ENCODE assay signal across 2 cellular contexts in genomic region chr6:152328200-152328599, GRCh38.
DNase-seq lines count a peak whose midpoint lies in the region; ATAC-seq, FAIRE-seq and TF ChIP-seq lines count a peak whose summit lies in the region.
"Not testable (repeated sequence)": the region's sequence is repeated elsewhere in the genome, so short reads cannot be mapped to it uniquely, and the experiment has no call there.

No MANE protein-coding gene starts in this region.

- H3K27ac ChIP-seq in A549; HEK293 (ENCODE audit: extremely low read depth, low read depth, low read length): not testable (repeated sequence)

- H3K4me2 ChIP-seq in A549: not testable (repeated sequence)

- FAIRE-seq in A549 (lab: Jason Lieb, UNC): not testable (repeated sequence)

- ATAC-seq in A549: not testable (repeated sequence)

- not testable (repeated sequence) for H3K4me1 ChIP-seq in A549; HEK293 (ENCODE audit: control insufficient read depth, insufficient read depth, low read length)

- POLR2A ChIA-PET in A549 (lab: Yijun Ruan, JAX); HEK293 (lab: Yijun Ruan, JAX): not testable (repeated sequence)

- 84% methylated on average over 3 of the region's 3 CpGs for WGBS in A549 (ENCODE audit: missing lambda C conversion rate)

- not testable (repeated sequence) for DNase-seq in A549 (ENCODE audit: low read depth in 1 of 2, low spot score in 1 of 2)

- H3K9me3 ChIP-seq in A549; HEK293 (ENCODE audit: control insufficient read depth, insufficient read depth, low read depth, low read length): not testable (repeated sequence)

- TF ChIP-seq EP300 in A549 (IDR thresholded peaks at IDR 0.05): not testable (repeated sequence)

- TF ChIP-seq POLR2A in A549 (IDR thresholded peaks at IDR 0.05; ENCODE audit: low read length): not testable (repeated sequence)

- CTCF ChIA-PET in A549 (lab: Yijun Ruan, JAX) (interaction anchor here (0.8 to 0.9 kb wide), 2 partner anchors 10 to 11 kb away, joined by 3 to 4 read pairs; no protein-coding TSS in a partner anchor), HEK293 (lab: Yijun Ruan, JAX) (interaction anchor here (0.6 to 3.9 kb wide), 4 partner anchors 10 to 331 kb away, joined by 3 to 26 read pairs (median 4); no protein-coding TSS in a partner anchor)

- not testable (repeated sequence) for H3K4me3 ChIP-seq in A549; HEK293 (ENCODE audit: low read depth, low read length)

- H3K36me3 ChIP-seq in HEK293 (ENCODE audit: control insufficient read depth in 2 of 2, insufficient read depth in 1 of 2, low read length in 2 of 2): peaks cover 0 to 32% of the 10 kb centered on the region in 2 experiments; a peak in 1 of 3 replicates

- not testable (repeated sequence) for TF ChIP-seq RAD21 in A549 (conservative IDR thresholded peaks at IDR 0.05 in 1 of 2, IDR thresholded peaks at IDR 0.05 in 1 of 2)

- not testable (repeated sequence) for TF ChIP-seq CTCF in A549 (IDR thresholded peaks at IDR 0.05); HEK293 (tag by site-specific recombination; IDR thresholded peaks at IDR 0.05)

TF ChIP-seq in A549, 52 proteins besides CTCF, POLR2A, EP300 and RAD21:
- TF ChIP-seq ZC3H11A (IDR thresholded peaks at IDR 0.05): peak; percentile 25

TF ChIP-seq in HEK293, 187 proteins besides CTCF, POLR2A, EP300 and RAD21 (continues in another document):
- TF ChIP-seq ZNF518A (tag by site-specific recombination; conservative IDR thresholded peaks at IDR 0.05; ENCODE audit: low read depth) (peak; percentile 94), ZBTB11 (tag by site-specific recombination; conservative IDR thresholded peaks at IDR 0.05; ENCODE audit: low read depth) (peak; percentile 81), ZNF664 (tag by site-specific recombination; IDR thresholded peaks at IDR 0.05) (peak; percentile 63; the same call in 1 of the 2 replicates), ZNF510 (tag by site-specific recombination; IDR thresholded peaks at IDR 0.05; ENCODE audit: insufficient replicate concordance) (peak; percentile 62), ZNF266 (tag by site-specific recombination; IDR thresholded peaks at IDR 0.05; ENCODE audit: low read depth) (peak; percentile 42; the same call in 1 of the 2 replicates), ZNF623 (tag by site-specific recombination; IDR thresholded peaks at IDR 0.05) (peak; percentile 72), ZNF501 (tag by site-specific recombination; IDR thresholded peaks at IDR 0.05) (peak; percentile 35; the same call in 1 of the 2 replicates), ZBTB21 (tag by site-specific recombination; IDR thresholded peaks at IDR 0.05) (0 out of 2 replicates have a peak, but pooled peaks have one; percentile 38), ZNF404 (tag by site-specific recombination; IDR thresholded peaks at IDR 0.05) (0 out of 2 replicates have a peak, but pooled peaks have one; percentile 51), ZNF140 (tag by site-specific recombination; IDR thresholded peaks at IDR 0.05) (peak; percentile 72; the same call in 1 of the 2 replicates), ZNF426 (tag by site-specific recombination; IDR thresholded peaks at IDR 0.05) (peak; percentile 88), ZNF555 (tag by site-specific recombination; conservative IDR thresholded peaks at IDR 0.05) (peak; percentile 91), ZNF580 (tag by site-specific recombination; IDR thresholded peaks at IDR 0.05) (peak; percentile 55; the same call in 1 of the 2 replicates), ZNF560 (tag by site-specific recombination; IDR thresholded peaks at IDR 0.05; ENCODE audit: borderline replicate concordance) (peak; percentile 64; the same call in 1 of the 2 replicates), ZNF341 (tag by site-specific recombination; IDR thresholded peaks at IDR 0.05; ENCODE audit: low read depth) (0 out of 2 replicates have a peak, but pooled peaks have one; percentile 13), ZNF654 (tag by site-specific recombination; IDR thresholded peaks at IDR 0.05; ENCODE audit: low read depth) (peak; percentile 33), ZNF433 (tag by site-specific recombination; IDR thresholded peaks at IDR 0.05; ENCODE audit: low read depth) (peak; percentile 72; the same call in 1 of the 2 replicates), ZNF629 (tag by site-specific recombination; IDR thresholded peaks at IDR 0.05) (0 out of 2 replicates have a peak, but pooled peaks have one; percentile 39), ZFP37 (tag by site-specific recombination; IDR thresholded peaks at IDR 0.05) (0 out of 2 replicates have a peak, but pooled peaks have one; percentile 36)
